In the genomic region with DNA sequence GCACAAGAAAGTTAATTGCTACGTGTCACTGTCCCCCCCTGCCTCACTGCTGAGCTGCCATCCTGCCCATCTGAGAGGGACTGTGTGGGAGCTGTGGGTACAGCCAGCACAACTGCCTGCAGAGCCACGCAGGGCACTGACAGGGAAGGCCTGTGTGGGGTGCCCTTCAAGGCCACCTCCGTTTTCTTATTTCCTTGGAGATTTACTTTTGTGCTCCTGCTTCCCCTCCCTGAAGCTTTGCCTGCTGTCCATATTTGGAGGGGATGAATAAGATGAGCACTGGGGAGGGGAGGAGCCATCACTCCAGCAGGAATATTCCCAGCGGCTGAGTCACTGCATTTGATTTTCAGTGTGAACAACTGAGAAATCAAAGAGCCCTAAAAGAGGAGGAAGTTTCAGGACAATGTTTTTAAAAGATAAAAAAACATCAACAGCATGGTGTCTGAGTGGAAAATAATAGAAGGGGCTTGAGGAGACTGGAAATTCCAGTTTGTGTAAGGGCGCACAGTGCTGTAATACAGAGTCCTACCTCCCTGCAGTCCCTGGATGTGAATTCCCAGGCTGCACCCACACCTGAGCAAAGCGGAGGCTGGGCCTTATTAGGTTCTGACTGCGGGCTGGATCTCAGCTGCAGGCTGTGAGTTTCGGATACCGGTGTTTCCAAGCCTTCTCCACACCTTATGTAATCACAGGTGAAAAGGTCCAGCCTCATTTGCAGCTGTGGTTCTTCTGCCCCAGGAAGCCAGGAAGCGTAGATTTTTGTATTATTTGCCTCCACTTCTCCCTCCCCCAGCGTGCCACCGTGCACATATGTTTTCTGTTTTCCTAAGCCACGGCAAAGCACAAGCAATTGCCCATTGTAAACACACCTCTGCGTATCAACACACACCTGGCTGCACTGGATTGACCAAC, we compare ENCODE assay signal across 1 cellular context.
TF ChIP-seq lines count a peak whose summit lies in the region.

No MANE protein-coding gene starts in this region.

TF ChIP-seq in WTC11, 78 proteins besides CTCF, POLR2A, EP300 and RAD21 (continued from another document):
- TF ChIP-seq, protein P1, sequence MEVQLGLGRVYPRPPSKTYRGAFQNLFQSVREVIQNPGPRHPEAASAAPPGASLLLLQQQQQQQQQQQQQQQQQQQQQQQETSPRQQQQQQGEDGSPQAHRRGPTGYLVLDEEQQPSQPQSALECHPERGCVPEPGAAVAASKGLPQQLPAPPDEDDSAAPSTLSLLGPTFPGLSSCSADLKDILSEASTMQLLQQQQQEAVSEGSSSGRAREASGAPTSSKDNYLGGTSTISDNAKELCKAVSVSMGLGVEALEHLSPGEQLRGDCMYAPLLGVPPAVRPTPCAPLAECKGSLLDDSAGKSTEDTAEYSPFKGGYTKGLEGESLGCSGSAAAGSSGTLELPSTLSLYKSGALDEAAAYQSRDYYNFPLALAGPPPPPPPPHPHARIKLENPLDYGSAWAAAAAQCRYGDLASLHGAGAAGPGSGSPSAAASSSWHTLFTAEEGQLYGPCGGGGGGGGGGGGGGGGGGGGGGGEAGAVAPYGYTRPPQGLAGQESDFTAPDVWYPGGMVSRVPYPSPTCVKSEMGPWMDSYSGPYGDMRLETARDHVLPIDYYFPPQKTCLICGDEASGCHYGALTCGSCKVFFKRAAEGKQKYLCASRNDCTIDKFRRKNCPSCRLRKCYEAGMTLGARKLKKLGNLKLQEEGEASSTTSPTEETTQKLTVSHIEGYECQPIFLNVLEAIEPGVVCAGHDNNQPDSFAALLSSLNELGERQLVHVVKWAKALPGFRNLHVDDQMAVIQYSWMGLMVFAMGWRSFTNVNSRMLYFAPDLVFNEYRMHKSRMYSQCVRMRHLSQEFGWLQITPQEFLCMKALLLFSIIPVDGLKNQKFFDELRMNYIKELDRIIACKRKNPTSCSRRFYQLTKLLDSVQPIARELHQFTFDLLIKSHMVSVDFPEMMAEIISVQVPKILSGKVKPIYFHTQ (CRISPR knock-in tag; IDR thresholded peaks at IDR 0.05), result no peak
- TF ChIP-seq JAZF1 (CRISPR knock-in tag; IDR thresholded peaks at IDR 0.05) (no peak), OVOL2 (CRISPR knock-in tag; IDR thresholded peaks at IDR 0.05; ENCODE audit: borderline replicate concordance) (no peak)
TF ChIP-seq in WTC11: peak in this region for 0.
